8 cellular contexts compared by ENCODE assay signal in the genomic region with DNA sequence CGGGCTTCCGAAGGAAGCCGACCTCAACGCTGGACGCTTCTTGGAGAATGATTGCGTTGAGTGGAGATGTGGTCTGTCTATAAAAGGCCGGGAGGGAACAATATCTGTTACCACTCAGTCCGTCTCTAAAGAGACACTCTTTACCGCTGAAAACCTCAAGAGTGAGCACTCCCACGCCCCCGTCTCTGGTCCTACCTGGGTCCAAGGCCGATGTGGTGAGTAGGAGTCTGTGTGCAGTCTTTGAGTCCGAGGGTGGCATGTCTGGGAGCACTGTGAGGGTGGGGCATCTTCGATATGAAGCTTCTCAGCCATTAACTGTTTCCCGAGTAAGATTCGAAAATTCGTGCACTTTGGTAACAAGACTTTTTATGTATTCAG. TPM values are rescaled to one million over a fixed set of nuclear protein-coding genes. Genes with fewer than 3 reads are reported as not detected.
DNase-seq lines count a peak whose midpoint lies in the region; ATAC-seq and TF ChIP-seq lines count a peak whose summit lies in the region.

No MANE protein-coding gene starts in this region.

- TF ChIP-seq CTCF in GM12865 (IDR thresholded peaks at IDR 0.05; ENCODE audit: insufficient read depth, low read depth, low read length, missing control alignments) = no peak
- no peak for TF ChIP-seq CTCF in liver (IDR thresholded peaks at IDR 0.05; ENCODE audit: low read depth, low read length, missing input control)

- H3K9me3 Mint-ChIP-seq in stimulated activated effector memory CD8-positive, alpha-beta T cell treated with anti-CD3 and anti-CD28 coated beads, Interleukin-12 subunit alpha, Interleukin-12 subunit beta, amount 100 ng/mL, for 72 hours = peaks cover 29% of the 10 kb centered on the region

- no peaks in the 10 kb centered on the region for H3K4me1 ChIP-seq in SJCRH30
- peaks cover 0 to 12% (median 4%) of the 10 kb centered on the region in 4 donors for H3K4me1 ChIP-seq in liver (ENCODE audit: control insufficient read depth in 4 of 4, insufficient read depth in 4 of 4, low read length in 3 of 4)

- H3K9me3 ChIP-seq in SJCRH30 (replicated peaks) (peaks cover 4% of the 10 kb centered on the region), liver (ENCODE audit: control insufficient read depth in 4 of 4, low read length in 3 of 4) (peaks cover 0 to 17% (median 4%) of the 10 kb centered on the region in 4 donors)

- H3K36me3 Mint-ChIP-seq in stimulated activated effector memory CD8-positive, alpha-beta T cell treated with anti-CD3 and anti-CD28 coated beads, Interleukin-12 subunit alpha, Interleukin-12 subunit beta, amount 100 ng/mL, for 72 hours = peaks cover 12% of the 10 kb centered on the region

- H3K4me3 ChIP-seq in GM12865 (ENCODE audit: low read depth, low read length) (peak overlapping the region; percentile 78), SJCRH30 (peak overlapping the region; percentile 76), liver (ENCODE audit: low read depth in 1 of 3, low read length in 3 of 3) (peak overlapping the region; percentile 88 to 95 (median 92))

- DNase-seq in GM12865 (ENCODE audit: low read depth) (peak; percentile 23), SJCRH30 (no peak), cerebellar cortex (ENCODE audit: low spot score) (peak; percentile 22), activated gamma-delta T cell treated with Interleukin-2 at 50 U/mL for 16 hours (no peak), kidney glomerular epithelial cell (lab: John Stamatoyannopoulos, UW) (no peak)
- peak in 1 of 2 donors; percentile 4 for DNase-seq in stimulated activated effector memory CD8-positive, alpha-beta T cell treated with anti-CD3 and anti-CD28 coated beads, Interleukin-12 subunit alpha, Interleukin-12 subunit beta, amount 100 ng/mL, for 72 hours (ENCODE audit: low spot score in 2 of 2)

- H3K9ac ChIP-seq in liver (ENCODE audit: low read depth in 1 of 2, low read length in 2 of 2) = peak overlapping the region; percentile 10 to 94

- H3K27me3 ChIP-seq in SJCRH30 = no peaks in the 10 kb centered on the region
- H3K27me3 ChIP-seq in liver (ENCODE audit: control insufficient read depth in 4 of 4, insufficient read depth in 4 of 4, low read length in 3 of 4) = no peaks in the 10 kb centered on the region

- H3K4me3 Mint-ChIP-seq in stimulated activated effector memory CD8-positive, alpha-beta T cell treated with anti-CD3 and anti-CD28 coated beads, Interleukin-12 subunit alpha, Interleukin-12 subunit beta, amount 100 ng/mL, for 72 hours = peak overlapping the region; percentile 68

- peak; percentile 20 for ATAC-seq in HG02970 (IDR thresholded peaks at IDR 0.05; ENCODE audit: low FRiP score, unreplicated experiment)
- ATAC-seq in stimulated activated effector memory CD8-positive, alpha-beta T cell treated with anti-CD3 and anti-CD28 coated beads, Interleukin-12 subunit alpha, Interleukin-12 subunit beta, amount 100 ng/mL, for 72 hours = peak; percentile 51

- peaks cover 19% of the 10 kb centered on the region for H3K4me1 Mint-ChIP-seq in stimulated activated effector memory CD8-positive, alpha-beta T cell treated with anti-CD3 and anti-CD28 coated beads, Interleukin-12 subunit alpha, Interleukin-12 subunit beta, amount 100 ng/mL, for 72 hours

- H3K36me3 ChIP-seq in SJCRH30 (peaks cover 18% of the 10 kb centered on the region), liver (ENCODE audit: control insufficient read depth in 4 of 4, insufficient read depth in 3 of 4, low read depth in 1 of 4, low read length in 3 of 4) (peaks cover 2 to 4% (median 4%) of the 10 kb centered on the region in 4 donors)

- H3K27ac Mint-ChIP-seq in stimulated activated effector memory CD8-positive, alpha-beta T cell treated with anti-CD3 and anti-CD28 coated beads, Interleukin-12 subunit alpha, Interleukin-12 subunit beta, amount 100 ng/mL, for 72 hours = no peak overlapping the region

- TF ChIP-seq RAD21 in liver (IDR thresholded peaks at IDR 0.05) = no peak

- WGBS in liver = 7% methylated on average over 17 of the region's 17 CpGs

- H3K27ac ChIP-seq in SJCRH30 (peak overlapping the region; percentile 57), liver (ENCODE audit: low read depth in 1 of 2, low read length in 2 of 2) (peak overlapping the region in 1 of 2 donors; percentile 14)

TF ChIP-seq in liver, 16 proteins besides CTCF, POLR2A, EP300 and RAD21:
- TF ChIP-seq EGR1 (IDR thresholded peaks at IDR 0.05; ENCODE audit: low read depth in 2 of 2) = no peak
- TF ChIP-seq, protein P1, sequence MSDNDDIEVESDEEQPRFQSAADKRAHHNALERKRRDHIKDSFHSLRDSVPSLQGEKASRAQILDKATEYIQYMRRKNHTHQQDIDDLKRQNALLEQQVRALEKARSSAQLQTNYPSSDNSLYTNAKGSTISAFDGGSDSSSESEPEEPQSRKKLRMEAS (IDR thresholded peaks at IDR 0.05) = no peak
- TF ChIP-seq NR2F2 (IDR thresholded peaks at IDR 0.05) = no peak
- TF ChIP-seq GABPA (IDR thresholded peaks at IDR 0.05 in 1 of 2, conservative IDR thresholded peaks at IDR 0.05 in 1 of 2) = no peak
- TF ChIP-seq YY1 (IDR thresholded peaks at IDR 0.05) = no peak
- TF ChIP-seq HNF4G (IDR thresholded peaks at IDR 0.05) = no peak
- TF ChIP-seq, protein P2, sequence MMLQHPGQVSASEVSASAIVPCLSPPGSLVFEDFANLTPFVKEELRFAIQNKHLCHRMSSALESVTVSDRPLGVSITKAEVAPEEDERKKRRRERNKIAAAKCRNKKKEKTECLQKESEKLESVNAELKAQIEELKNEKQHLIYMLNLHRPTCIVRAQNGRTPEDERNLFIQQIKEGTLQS (IDR thresholded peaks at IDR 0.05) = no peak
- TF ChIP-seq, protein P3, sequence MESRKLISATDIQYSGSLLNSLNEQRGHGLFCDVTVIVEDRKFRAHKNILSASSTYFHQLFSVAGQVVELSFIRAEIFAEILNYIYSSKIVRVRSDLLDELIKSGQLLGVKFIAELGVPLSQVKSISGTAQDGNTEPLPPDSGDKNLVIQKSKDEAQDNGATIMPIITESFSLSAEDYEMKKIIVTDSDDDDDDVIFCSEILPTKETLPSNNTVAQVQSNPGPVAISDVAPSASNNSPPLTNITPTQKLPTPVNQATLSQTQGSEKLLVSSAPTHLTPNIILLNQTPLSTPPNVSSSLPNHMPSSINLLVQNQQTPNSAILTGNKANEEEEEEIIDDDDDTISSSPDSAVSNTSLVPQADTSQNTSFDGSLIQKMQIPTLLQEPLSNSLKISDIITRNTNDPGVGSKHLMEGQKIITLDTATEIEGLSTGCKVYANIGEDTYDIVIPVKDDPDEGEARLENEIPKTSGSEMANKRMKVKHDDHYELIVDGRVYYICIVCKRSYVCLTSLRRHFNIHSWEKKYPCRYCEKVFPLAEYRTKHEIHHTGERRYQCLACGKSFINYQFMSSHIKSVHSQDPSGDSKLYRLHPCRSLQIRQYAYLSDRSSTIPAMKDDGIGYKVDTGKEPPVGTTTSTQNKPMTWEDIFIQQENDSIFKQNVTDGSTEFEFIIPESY (IDR thresholded peaks at IDR 0.05) = no peak
- TF ChIP-seq SP1 (IDR thresholded peaks at IDR 0.05) = no peak
- no peak for TF ChIP-seq FOXA1 (IDR thresholded peaks at IDR 0.05)
- no peak for TF ChIP-seq TAF1 (conservative IDR thresholded peaks at IDR 0.05)
- no peak for TF ChIP-seq HNF4A (conservative IDR thresholded peaks at IDR 0.05)
- TF ChIP-seq JUND (IDR thresholded peaks at IDR 0.05) = no peak
- no peak for TF ChIP-seq RXRA (IDR thresholded peaks at IDR 0.05)
- TF ChIP-seq FOXA2 (IDR thresholded peaks at IDR 0.05) = no peak
- TF ChIP-seq, protein P4, sequence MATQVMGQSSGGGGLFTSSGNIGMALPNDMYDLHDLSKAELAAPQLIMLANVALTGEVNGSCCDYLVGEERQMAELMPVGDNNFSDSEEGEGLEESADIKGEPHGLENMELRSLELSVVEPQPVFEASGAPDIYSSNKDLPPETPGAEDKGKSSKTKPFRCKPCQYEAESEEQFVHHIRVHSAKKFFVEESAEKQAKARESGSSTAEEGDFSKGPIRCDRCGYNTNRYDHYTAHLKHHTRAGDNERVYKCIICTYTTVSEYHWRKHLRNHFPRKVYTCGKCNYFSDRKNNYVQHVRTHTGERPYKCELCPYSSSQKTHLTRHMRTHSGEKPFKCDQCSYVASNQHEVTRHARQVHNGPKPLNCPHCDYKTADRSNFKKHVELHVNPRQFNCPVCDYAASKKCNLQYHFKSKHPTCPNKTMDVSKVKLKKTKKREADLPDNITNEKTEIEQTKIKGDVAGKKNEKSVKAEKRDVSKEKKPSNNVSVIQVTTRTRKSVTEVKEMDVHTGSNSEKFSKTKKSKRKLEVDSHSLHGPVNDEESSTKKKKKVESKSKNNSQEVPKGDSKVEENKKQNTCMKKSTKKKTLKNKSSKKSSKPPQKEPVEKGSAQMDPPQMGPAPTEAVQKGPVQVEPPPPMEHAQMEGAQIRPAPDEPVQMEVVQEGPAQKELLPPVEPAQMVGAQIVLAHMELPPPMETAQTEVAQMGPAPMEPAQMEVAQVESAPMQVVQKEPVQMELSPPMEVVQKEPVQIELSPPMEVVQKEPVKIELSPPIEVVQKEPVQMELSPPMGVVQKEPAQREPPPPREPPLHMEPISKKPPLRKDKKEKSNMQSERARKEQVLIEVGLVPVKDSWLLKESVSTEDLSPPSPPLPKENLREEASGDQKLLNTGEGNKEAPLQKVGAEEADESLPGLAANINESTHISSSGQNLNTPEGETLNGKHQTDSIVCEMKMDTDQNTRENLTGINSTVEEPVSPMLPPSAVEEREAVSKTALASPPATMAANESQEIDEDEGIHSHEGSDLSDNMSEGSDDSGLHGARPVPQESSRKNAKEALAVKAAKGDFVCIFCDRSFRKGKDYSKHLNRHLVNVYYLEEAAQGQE (IDR thresholded peaks at IDR 0.05) = no peak

RNA-seq across cellular contexts. Expression of a gene that starts 0.6 kb away (rescaled TPM):
- 10.5 and 11.7 TPM in 2 replicates for total RNA-seq in SJCRH30 (2014; rRNA removed; shearing (Covaris generic))
- total RNA-seq in liver = 1 to 10 TPM; 1.3 to 1.9 TPM
- polyA plus RNA-seq in liver = 1 to 10 TPM in 1 of 2 donors, under 1 TPM in 1; 0.96 to 1.2 TPM

RNA-seq across cellular contexts. Expression of a gene that starts 27.4 kb away (rescaled TPM):
- total RNA-seq in SJCRH30 (2014; rRNA removed; shearing (Covaris generic)) = 6.2 and 8.2 TPM in 2 replicates
- under 1 TPM; 0.79 to 0.92 TPM for total RNA-seq in liver
- under 1 TPM; 0.19 to 0.45 TPM for polyA plus RNA-seq in liver

RNA-seq across cellular contexts. Expression of a gene that starts 30.9 kb away (rescaled TPM):
- 22.7 and 25.6 TPM in 2 replicates for total RNA-seq in SJCRH30 (2014; rRNA removed; shearing (Covaris generic))
- total RNA-seq in liver = 1 to 10 TPM; 6.6 to 9.2 TPM
- polyA plus RNA-seq in liver = 1 to 10 TPM; 3.5 to 4.1 TPM

RNA-seq across cellular contexts. Expression of a gene that starts 53.8 kb away (rescaled TPM):
- total RNA-seq in SJCRH30 (2014; rRNA removed; shearing (Covaris generic)) = 9.6 and 10.5 TPM in 2 replicates
- 10 to 100 TPM in 1 of 2 donors, 1 to 10 TPM in 1; 8.5 to 17.1 TPM for total RNA-seq in liver
- 10 to 100 TPM in 1 of 2 donors, 1 to 10 TPM in 1; 7.6 to 11.9 TPM for polyA plus RNA-seq in liver

Comparison
In these comparisons a context has a peak if more than half of its experiments do, and no peak if none do; other contexts are left out.
1. DNase-seq: peak in GM12865 (single experiment) and cerebellar cortex (single experiment); none in SJCRH30 (0 of 2), activated gamma-delta T cell treated with Interleukin-2 at 50 U/mL for 16 hours (single experiment) and kidney glomerular epithelial cell (single experiment).
2. Peak in every context shown above with its lines, with median percentiles within 50 percentile points of each other: H3K4me3 ChIP-seq.